Comparison of ENCODE assay signal across 25 cellular contexts in genomic region chr18:51098513-51098912, GRCh38.
"Had no signal": no experiment of that assay in that cellular context is flagged by ENCODE, and none has a peak within 500 bp of the region (broad histone marks: within the 10 kb centered on the region; RNA-seq: fewer than 3 reads in every experiment).

No MANE protein-coding gene starts in this region.

- FAIRE-seq: islet of Langerhans had no signal

- H3K27ac ChIP-seq: esophagus muscularis mucosa, heart right ventricle, left lung, neural progenitor cell, parathyroid adenoma, stomach, thyroid gland, vagina had no signal

- H3K27me3 ChIP-seq: esophagus muscularis mucosa, heart right ventricle, left lung, neural progenitor cell, stomach, thyroid gland, vagina had no signal

- H3K9ac ChIP-seq: neural progenitor cell, parathyroid adenoma had no signal

- H3K36me3 ChIP-seq: esophagus muscularis mucosa, heart right ventricle, left lung, neural progenitor cell, stomach, thyroid gland, vagina had no signal

- H3K79me2 ChIP-seq: parathyroid adenoma had no signal

- H3K9me3 Mint-ChIP-seq: stimulated activated effector memory CD8-positive, alpha-beta T cell treated with anti-CD3 and anti-CD28 coated beads, Interleukin-12 subunit alpha, Interleukin-12 subunit beta, amount 100 ng/mL, for 72 hours had no signal

- H3K4me2 ChIP-seq: neural progenitor cell had no signal

- H3K36me3 Mint-ChIP-seq: stimulated activated effector memory CD8-positive, alpha-beta T cell treated with anti-CD3 and anti-CD28 coated beads, Interleukin-12 subunit alpha, Interleukin-12 subunit beta, amount 100 ng/mL, for 72 hours had no signal

- H3K4me1 ChIP-seq: left lung, neural progenitor cell, parathyroid adenoma, stomach, thyroid gland, vagina had no signal

- H3K9me3 ChIP-seq: esophagus muscularis mucosa, left lung, thyroid gland, vagina had no signal

- H3K27ac Mint-ChIP-seq: naive thymus-derived CD4-positive, alpha-beta T cell; nephron; neural progenitor cell; progenitor cell of endocrine pancreas; stimulated activated effector memory CD8-positive, alpha-beta T cell treated with anti-CD3 and anti-CD28 coated beads, Interleukin-12 subunit alpha, Interleukin-12 subunit beta, amount 100 ng/mL, for 72 hours had no signal

- H3K4me3 ChIP-seq: esophagus muscularis mucosa, heart right ventricle, left lung, neural progenitor cell, stomach, thyroid gland, vagina had no signal

- DNase-seq: cortex of kidney; foreskin melanocyte; glutamatergic neuron; heart right ventricle; hippocampal formation; left cardiac atrium; left lung; mesendoderm; midbrain; naive thymus-derived CD4-positive, alpha-beta T cell; stimulated activated CD4-positive, alpha-beta T cell treated with anti-CD3 and anti-CD28 coated beads, Interleukin-2, amount 100 ng/mL, for 24 hours; stimulated activated CD4-positive, alpha-beta T cell treated with anti-CD3 and anti-CD28 coated beads, Interleukin-4, amount 100 ng/mL, for 24 hours; stimulated activated naive CD4-positive, alpha-beta T cell treated with Interleukin-2 at 50 U/mL for 16 hours; stomach; thyroid gland; trophoblast cell had no signal

- H2AFZ ChIP-seq: neural progenitor cell, parathyroid adenoma had no signal

- H3K4me1 Mint-ChIP-seq: naive thymus-derived CD4-positive, alpha-beta T cell; nephron; neural progenitor cell; stimulated activated effector memory CD8-positive, alpha-beta T cell treated with anti-CD3 and anti-CD28 coated beads, Interleukin-12 subunit alpha, Interleukin-12 subunit beta, amount 100 ng/mL, for 72 hours had no signal

- H3K27me3 Mint-ChIP-seq: progenitor cell of endocrine pancreas had no signal

- H3K4me3 Mint-ChIP-seq: naive thymus-derived CD4-positive, alpha-beta T cell; nephron; neural progenitor cell; stimulated activated effector memory CD8-positive, alpha-beta T cell treated with anti-CD3 and anti-CD28 coated beads, Interleukin-12 subunit alpha, Interleukin-12 subunit beta, amount 100 ng/mL, for 72 hours had no signal

- ATAC-seq: heart right ventricle; left cardiac atrium; left lung; naive thymus-derived CD4-positive, alpha-beta T cell; sciatic nerve; stimulated activated effector memory CD8-positive, alpha-beta T cell treated with anti-CD3 and anti-CD28 coated beads, Interleukin-12 subunit alpha, Interleukin-12 subunit beta, amount 100 ng/mL, for 72 hours had no signal
